8 cellular contexts compared by ENCODE assay signal in the genomic region with DNA sequence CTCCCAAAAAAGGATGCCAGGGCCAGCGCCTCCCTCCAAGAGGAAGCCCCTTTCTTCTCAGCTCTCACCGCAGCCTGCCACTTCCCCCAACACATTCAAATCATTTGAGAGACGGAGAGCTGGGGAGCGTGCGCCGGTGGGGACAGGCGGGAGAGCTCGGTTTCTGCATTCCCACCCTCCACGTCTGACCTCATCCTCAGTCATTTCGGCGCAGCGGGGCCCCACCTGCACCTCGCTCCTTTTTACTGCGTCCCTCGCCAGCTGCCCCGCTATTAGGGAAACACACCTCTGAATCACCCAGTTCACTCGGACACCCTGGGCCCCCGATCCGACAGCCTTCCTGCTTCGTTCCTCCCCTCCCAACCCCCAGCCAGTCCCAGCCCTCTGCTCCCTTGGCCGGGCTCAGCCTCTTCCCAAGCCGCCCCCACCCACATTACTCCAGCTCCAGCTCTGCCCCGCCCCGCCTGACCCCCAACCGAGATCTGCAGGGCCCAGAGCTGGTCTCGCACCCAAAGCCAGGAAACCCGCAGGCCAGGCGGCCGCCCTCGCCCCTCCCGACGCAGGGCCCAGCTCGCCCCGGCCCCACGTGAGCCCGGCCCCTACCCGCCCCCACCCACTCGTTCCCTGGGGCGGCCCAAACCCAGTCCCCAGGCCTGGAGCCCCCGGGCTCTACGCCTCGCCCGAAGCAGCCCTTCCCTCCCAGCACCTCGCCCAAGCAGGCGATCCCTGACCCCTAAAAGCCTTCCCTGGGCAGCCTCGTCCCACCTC. TPM values are rescaled to one million over a fixed set of nuclear protein-coding genes. Genes with fewer than 3 reads are reported as not detected.
DNase-seq lines count a peak whose midpoint lies in the region; TF ChIP-seq lines count a peak whose summit lies in the region.

No MANE protein-coding gene starts in this region.

- H3K4me3 Mint-ChIP-seq in activated naive CD4-positive, alpha-beta T cell treated with anti-CD3 and anti-CD28 coated beads for 36 hours, result peak overlapping the region; percentile 89
- H3K4me3 Mint-ChIP-seq in type B pancreatic cell, result peak overlapping the region; percentile 94

- DNase-seq in SIG-M5 treated with dmso at 0.1 percent for 504 hours (lab: John Stamatoyannopoulos, UW; ENCODE audit: unreplicated experiment) (peak; percentile 85), SIG-M5 (lab: John Stamatoyannopoulos, UW) (no peak), glomerular visceral epithelial cell (ENCODE audit: extremely low spot score) (peak; percentile 93), nucleus accumbens (lab: John Stamatoyannopoulos, UW) (peak in 48 of 56 donors; percentile 21 to 81 (median 52)), type B pancreatic cell (ENCODE audit: extremely low spot score, unreplicated experiment) (peak; percentile 75)
- peak; percentile 60 for DNase-seq in Jurkat, Clone E6-1 (ENCODE audit: low read depth, low spot score)
- DNase-seq in activated naive CD4-positive, alpha-beta T cell treated with anti-CD3 and anti-CD28 coated beads for 36 hours, result peak; percentile 73

- CTCF ChIA-PET in activated naive CD4-positive, alpha-beta T cell treated with anti-CD3 and anti-CD28 coated beads for 36 hours (lab: Charles Lee), result interaction anchor here (1.1 to 1.9 kb wide), 4 partner anchors 36 to 73 kb away, joined by 3 to 10 read pairs (median 5); no protein-coding TSS in a partner anchor

- no peaks in the 10 kb centered on the region for H3K9me3 Mint-ChIP-seq in activated naive CD4-positive, alpha-beta T cell treated with anti-CD3 and anti-CD28 coated beads for 36 hours
- H3K9me3 Mint-ChIP-seq in type B pancreatic cell, result no peaks in the 10 kb centered on the region

- no peaks in the 10 kb centered on the region for H3K27me3 Mint-ChIP-seq in activated naive CD4-positive, alpha-beta T cell treated with anti-CD3 and anti-CD28 coated beads for 36 hours (ENCODE audit: low read depth)
- no peaks in the 10 kb centered on the region for H3K27me3 Mint-ChIP-seq in type B pancreatic cell

- H3K4me3 ChIP-seq in Jurkat, Clone E6-1 (ENCODE audit: low read length), result peak overlapping the region; percentile 76

- peaks cover 29% of the 10 kb centered on the region for H3K4me1 Mint-ChIP-seq in activated naive CD4-positive, alpha-beta T cell treated with anti-CD3 and anti-CD28 coated beads for 36 hours (ENCODE audit: low read depth)
- peaks cover 32% of the 10 kb centered on the region for H3K4me1 Mint-ChIP-seq in type B pancreatic cell (ENCODE audit: unreplicated experiment)

- TF ChIP-seq CTCF in type B pancreatic cell (conservative IDR thresholded peaks at IDR 0.05), result no peak

- no peaks in the 10 kb centered on the region for H3K36me3 Mint-ChIP-seq in activated naive CD4-positive, alpha-beta T cell treated with anti-CD3 and anti-CD28 coated beads for 36 hours (ENCODE audit: low read depth)
- no peaks in the 10 kb centered on the region for H3K36me3 Mint-ChIP-seq in type B pancreatic cell

- H3K27ac Mint-ChIP-seq in activated naive CD4-positive, alpha-beta T cell treated with anti-CD3 and anti-CD28 coated beads for 36 hours, result no peak overlapping the region
- H3K27ac Mint-ChIP-seq in type B pancreatic cell, result peak overlapping the region; percentile 95

- intact Hi-C loops in activated naive CD4-positive, alpha-beta T cell treated with anti-CD3 and anti-CD28 coated beads for 36 hours (cut with micrococcal nuclease), result loop anchor here (1.0 to 2.0 kb wide), 11 partner anchors 39 to 424 kb away; a partner anchor contains a TSS

TF ChIP-seq in PFSK-1, 5 proteins besides CTCF, POLR2A, EP300 and RAD21:
- TF ChIP-seq FOXP2 (optimal IDR thresholded peaks at IDR 0.05; ENCODE audit: borderline replicate concordance, extremely low read depth, extremely low read length, insufficient read depth), result no peak
- TF ChIP-seq TAF1 (IDR thresholded peaks at IDR 0.05; ENCODE audit: borderline replicate concordance, insufficient read depth, low read length), result peak; percentile 35; the same call in 1 of the 2 replicates
- 0 out of 2 replicates have a peak, but pooled peaks have one; percentile 54 for TF ChIP-seq SIN3A (IDR thresholded peaks at IDR 0.05; ENCODE audit: borderline replicate concordance, insufficient read depth, low read length)
- TF ChIP-seq POLR2AphosphoS5 (IDR thresholded peaks at IDR 0.05; ENCODE audit: low read depth, low read length), result 0 out of 2 replicates have a peak, but pooled peaks have one; percentile 23
- TF ChIP-seq, protein P1, sequence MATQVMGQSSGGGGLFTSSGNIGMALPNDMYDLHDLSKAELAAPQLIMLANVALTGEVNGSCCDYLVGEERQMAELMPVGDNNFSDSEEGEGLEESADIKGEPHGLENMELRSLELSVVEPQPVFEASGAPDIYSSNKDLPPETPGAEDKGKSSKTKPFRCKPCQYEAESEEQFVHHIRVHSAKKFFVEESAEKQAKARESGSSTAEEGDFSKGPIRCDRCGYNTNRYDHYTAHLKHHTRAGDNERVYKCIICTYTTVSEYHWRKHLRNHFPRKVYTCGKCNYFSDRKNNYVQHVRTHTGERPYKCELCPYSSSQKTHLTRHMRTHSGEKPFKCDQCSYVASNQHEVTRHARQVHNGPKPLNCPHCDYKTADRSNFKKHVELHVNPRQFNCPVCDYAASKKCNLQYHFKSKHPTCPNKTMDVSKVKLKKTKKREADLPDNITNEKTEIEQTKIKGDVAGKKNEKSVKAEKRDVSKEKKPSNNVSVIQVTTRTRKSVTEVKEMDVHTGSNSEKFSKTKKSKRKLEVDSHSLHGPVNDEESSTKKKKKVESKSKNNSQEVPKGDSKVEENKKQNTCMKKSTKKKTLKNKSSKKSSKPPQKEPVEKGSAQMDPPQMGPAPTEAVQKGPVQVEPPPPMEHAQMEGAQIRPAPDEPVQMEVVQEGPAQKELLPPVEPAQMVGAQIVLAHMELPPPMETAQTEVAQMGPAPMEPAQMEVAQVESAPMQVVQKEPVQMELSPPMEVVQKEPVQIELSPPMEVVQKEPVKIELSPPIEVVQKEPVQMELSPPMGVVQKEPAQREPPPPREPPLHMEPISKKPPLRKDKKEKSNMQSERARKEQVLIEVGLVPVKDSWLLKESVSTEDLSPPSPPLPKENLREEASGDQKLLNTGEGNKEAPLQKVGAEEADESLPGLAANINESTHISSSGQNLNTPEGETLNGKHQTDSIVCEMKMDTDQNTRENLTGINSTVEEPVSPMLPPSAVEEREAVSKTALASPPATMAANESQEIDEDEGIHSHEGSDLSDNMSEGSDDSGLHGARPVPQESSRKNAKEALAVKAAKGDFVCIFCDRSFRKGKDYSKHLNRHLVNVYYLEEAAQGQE (IDR thresholded peaks at IDR 0.05; ENCODE audit: insufficient read depth in 1 of 2, low read depth in 2 of 2, low read length in 2 of 2), result no peak

RNA-seq across cellular contexts. Expression of a gene that starts 0.8 kb away (rescaled TPM):
- polyA plus RNA-seq in Jurkat, Clone E6-1 (2012; ENCODE audit: insufficient read depth, insufficient read length), result 87.2 TPM
- polyA plus RNA-seq in PFSK-1 (2012; ENCODE audit: insufficient read length, low read depth), result 53.9 TPM
- 10 to 100 TPM; 36.4 to 43.7 TPM for total RNA-seq in activated naive CD4-positive, alpha-beta T cell treated with anti-CD3 and anti-CD28 coated beads for 36 hours
- 87.9 and 103 TPM in 2 replicates for total RNA-seq in type B pancreatic cell (ENCODE audit: low replicate concordance)
